ENCODE assay signal across 14 cellular contexts in genomic region chr2:86671304-86671981, GRCh38. TPM values are rescaled to one million over a fixed set of nuclear protein-coding genes. Genes with fewer than 3 reads are reported as not detected.
DNase-seq lines count a peak whose midpoint lies in the region; ATAC-seq and TF ChIP-seq lines count a peak whose summit lies in the region.
"Had no signal": no experiment of that assay in that cellular context is flagged by ENCODE, and none has a peak within 500 bp of the region (broad histone marks: within the 10 kb centered on the region; RNA-seq: fewer than 3 reads in every experiment).

No MANE protein-coding gene starts in this region.

- H4K20me1 ChIP-seq in hepatocyte (ENCODE audit: insufficient read depth, poor library complexity, severe bottlenecking) (no peaks in the 10 kb centered on the region), neural progenitor cell (ENCODE audit: low read depth) (no peaks in the 10 kb centered on the region)

- 57% methylated on average over 5 of the region's 5 CpGs for WGBS in hepatocyte (ENCODE audit: low lambda C conversion rate, missing lambda C conversion rate)
- WGBS in thyroid gland, 2 donors, result 56 to 60% methylated on average over 5 of the region's 5 CpGs

- no peak for TF ChIP-seq POLR2A in thyroid gland (IDR thresholded peaks at IDR 0.05)

- no peaks in the 10 kb centered on the region for H3K27me3 Mint-ChIP-seq in neural progenitor cell (ENCODE audit: insufficient read depth, low read depth)
- H3K27me3 Mint-ChIP-seq: activated B cell treated with CpG ODN at 0.5 μM for 24 hours; activated T-cell treated with anti-CD3 and anti-CD28 coated beads, Interleukin-2, amount 50 U/mL, for 24 hours had no signal

- H3K4me2 ChIP-seq in hepatocyte (no peak overlapping the region), neural progenitor cell (no peak overlapping the region)
- H3K4me2 ChIP-seq: KMS-11 had no signal

- H3K4me1 ChIP-seq in hepatocyte (ENCODE audit: insufficient read depth) (peaks cover 20% of the 10 kb centered on the region), thyroid gland (peaks cover 0 to 8% of the 10 kb centered on the region in 2 donors), neural progenitor cell (no peaks in the 10 kb centered on the region)
- H3K4me1 ChIP-seq: HAP-1, SJSA1 had no signal

- no peaks in the 10 kb centered on the region for H3K9me2 ChIP-seq in hepatocyte (replicated peaks; ENCODE audit: insufficient read depth)

- H3K4me1 Mint-ChIP-seq in neural progenitor cell, result no peaks in the 10 kb centered on the region
- H3K4me1 Mint-ChIP-seq: activated B cell treated with CpG ODN at 0.5 μM for 24 hours had no signal

- H3K4me3 ChIP-seq in cardiac fibroblast (replicated peaks in 1 of 2; ENCODE audit: low read depth in 2 of 2, low read length in 2 of 2) (no peak overlapping the region), hepatocyte (no peak overlapping the region), thyroid gland (replicated peaks in 1 of 3) (no peak overlapping the region), neural progenitor cell (no peak overlapping the region)
- H3K4me3 ChIP-seq: HAP-1, SJSA1 had no signal

- H2AFZ ChIP-seq in hepatocyte (no peak overlapping the region), neural progenitor cell (replicated peaks) (no peak overlapping the region)

- ATAC-seq in GM21423 (IDR thresholded peaks at IDR 0.05; ENCODE audit: unreplicated experiment), result no peak
- ATAC-seq in HG03439 (IDR thresholded peaks at IDR 0.05; ENCODE audit: unreplicated experiment), result no peak

- H3K9me3 Mint-ChIP-seq in neural progenitor cell, result peaks cover 14% of the 10 kb centered on the region
- H3K9me3 Mint-ChIP-seq: activated T-cell treated with anti-CD3 and anti-CD28 coated beads, Interleukin-2, amount 50 U/mL, for 24 hours had no signal

- H3K9me3 ChIP-seq in hepatocyte (ENCODE audit: low read depth), result no peaks in the 10 kb centered on the region
- H3K9me3 ChIP-seq in thyroid gland, result no peaks in the 10 kb centered on the region
- H3K9me3 ChIP-seq in neural progenitor cell (ENCODE audit: low read depth), result no peaks in the 10 kb centered on the region
- H3K9me3 ChIP-seq: HAP-1, SJSA1 had no signal

- H3F3A ChIP-seq in neural progenitor cell (ENCODE audit: low read depth), result no peaks in the 10 kb centered on the region

- H3K79me2 ChIP-seq in hepatocyte, result no peaks in the 10 kb centered on the region
- no peaks in the 10 kb centered on the region for H3K79me2 ChIP-seq in neural progenitor cell (ENCODE audit: low read depth)

- H3K9ac ChIP-seq in neural progenitor cell, result no peak overlapping the region
- H3K9ac ChIP-seq: KMS-11 had no signal

- no peaks in the 10 kb centered on the region for H3K27me3 ChIP-seq in hepatocyte
- no peaks in the 10 kb centered on the region for H3K27me3 ChIP-seq in thyroid gland
- no peaks in the 10 kb centered on the region for H3K27me3 ChIP-seq in neural progenitor cell
- H3K27me3 ChIP-seq: SJSA1 had no signal

- H3K36me3 ChIP-seq in hepatocyte (replicated peaks; ENCODE audit: insufficient read depth, low read depth) (no peaks in the 10 kb centered on the region), thyroid gland (no peaks in the 10 kb centered on the region), neural progenitor cell (no peaks in the 10 kb centered on the region)
- H3K36me3 ChIP-seq: HAP-1, SJSA1 had no signal

- H3K4me3 Mint-ChIP-seq in neural progenitor cell, result no peak overlapping the region
- H3K4me3 Mint-ChIP-seq: activated B cell treated with CpG ODN at 0.5 μM for 24 hours; activated T-cell treated with anti-CD3 and anti-CD28 coated beads, Interleukin-2, amount 50 U/mL, for 24 hours had no signal

- peak overlapping the region; percentile 54 for H3K27ac ChIP-seq in hepatocyte
- no peak overlapping the region for H3K27ac ChIP-seq in thyroid gland
- no peak overlapping the region for H3K27ac ChIP-seq in neural progenitor cell
- H3K27ac ChIP-seq: KMS-11, SJSA1 had no signal

- TF ChIP-seq CTCF in cardiac fibroblast (IDR thresholded peaks at IDR 0.05; ENCODE audit: low read depth, low read length) (no peak), hepatocyte (IDR thresholded peaks at IDR 0.05; ENCODE audit: poor library complexity) (no peak), thyroid gland (IDR thresholded peaks at IDR 0.05) (no peak), neural progenitor cell (IDR thresholded peaks at IDR 0.05) (no peak)

- H3K27ac Mint-ChIP-seq in neural progenitor cell, result no peak overlapping the region
- H3K27ac Mint-ChIP-seq: activated B cell treated with CpG ODN at 0.5 μM for 24 hours; activated T-cell treated with anti-CD3 and anti-CD28 coated beads, Interleukin-2, amount 50 U/mL, for 24 hours had no signal

- intact Hi-C loops in thyroid gland (cut with DNase I), result no loop called here

- DNase-seq in M059J (ENCODE audit: low read depth), result peak; percentile 28
- peak; percentile 36 to 59 for DNase-seq in cardiac fibroblast (ENCODE audit: low read depth in 2 of 2)
- peak; percentile 22 for DNase-seq in hepatocyte (ENCODE audit: low spot score)
- DNase-seq in thyroid gland, result peak; percentile 10 to 31
- DNase-seq in neural progenitor cell (ENCODE audit: low spot score), result no peak
- DNase-seq: activated B cell treated with CpG ODN at 0.5 μM for 24 hours; activated T-cell treated with anti-CD3 and anti-CD28 coated beads, Interleukin-2, amount 50 U/mL, for 24 hours; NCI-H510A treated with DMSO at 0.1 percent for 48 hours; stimulated activated CD4-positive, alpha-beta T cell treated with anti-CD3 and anti-CD28 coated beads, Interleukin-4, amount 100 ng/mL, for 1 hour had no signal

- H3K36me3 Mint-ChIP-seq in neural progenitor cell, result peaks cover 1% of the 10 kb centered on the region

RNA-seq across cellular contexts. Expression of gene RNF103, which starts 47.8 kb away (rescaled TPM):
- 6.7 and 14.6 TPM in 2 replicates for total RNA-seq in M059J (2014; rRNA removed; shearing (Covaris generic))
- total RNA-seq in hepatocyte (57.0 and 59.4 TPM in 2 replicates), thyroid gland (10 to 100 TPM; 26.0 to 36.8 (median 33.3) TPM), neural progenitor cell (ENCODE audit: low replicate concordance) (15.9 and 26.5 TPM in 2 replicates)
- 35.3 and 39.5 TPM in 2 replicates for polyA plus RNA-seq in hepatocyte

RNA-seq across cellular contexts. Expression of gene RMND5A, which starts 48.6 kb away (rescaled TPM):
- 19.9 and 24.0 TPM in 2 replicates for total RNA-seq in M059J (2014; rRNA removed; shearing (Covaris generic))
- total RNA-seq in hepatocyte, result 72.3 and 80.8 TPM in 2 replicates
- 23.0 and 25.7 TPM in 2 replicates for polyA plus RNA-seq in hepatocyte
- 10 to 100 TPM; 29.0 to 45.5 (median 41.0) TPM for total RNA-seq in thyroid gland
- total RNA-seq in neural progenitor cell (ENCODE audit: low replicate concordance), result 74.5 and 107 TPM in 2 replicates
